Comparison of ENCODE assay signal across 20 cellular contexts in genomic region chr7:157043745-157044144, GRCh38. TPM values are rescaled to one million over a fixed set of nuclear protein-coding genes. Genes with fewer than 3 reads are reported as not detected.
A peak's percentile ranks its signal among the peaks of the same experiment; 100 is the strongest.
DNase-seq lines count a peak whose midpoint lies in the region; ATAC-seq and TF ChIP-seq lines count a peak whose summit lies in the region.
"Had no signal": no experiment of that assay in that cellular context is flagged by ENCODE, and none has a peak within 500 bp of the region (broad histone marks: within the 10 kb centered on the region; RNA-seq: fewer than 3 reads in every experiment).

No MANE protein-coding gene starts in this region.

- DNase-seq in GM03348 (ENCODE audit: low spot score) (peak; percentile 93), NCI-H226 (peak; percentile 31), fibroblast of pulmonary artery (ENCODE audit: low read depth) (peak; percentile 25), gastrocnemius medialis (peak; percentile 28 to 58), esophagus muscularis mucosa (ENCODE audit: extremely low spot score) (no peak), medulla oblongata (ENCODE audit: extremely low spot score) (no peak), stomach (no peak)
- DNase-seq: activated CD4-positive, alpha-beta T cell treated with anti-CD3 and anti-CD28 coated beads for 1 hour; activated CD8-positive, alpha-beta memory T cell treated with anti-CD3 and anti-CD28 coated beads, Interleukin-2, amount 50 U/mL, for 48 hours; activated naive CD4-positive, alpha-beta T cell treated with Interleukin-2 at 50 U/mL for 16 hours; foreskin melanocyte; H9; lower lobe of right lung; NCI-H1092; NCI-H2107; stimulated activated CD4-positive, alpha-beta T cell treated with anti-CD3 and anti-CD28 coated beads, Interleukin-2, amount 100 ng/mL, for 48 hours; T-helper 2 cell; testis had no signal

- H3K9me3 ChIP-seq in gastrocnemius medialis (no peaks in the 10 kb centered on the region), esophagus muscularis mucosa (no peaks in the 10 kb centered on the region), stomach (no peaks in the 10 kb centered on the region)
- H3K9me3 ChIP-seq: lower lobe of right lung, right atrium auricular region, testis had no signal

- peaks cover 0 to 5% (median 3%) of the 10 kb centered on the region in 3 donors for H3K27me3 ChIP-seq in gastrocnemius medialis
- peaks cover 0 to 53% (median 0%) of the 10 kb centered on the region in 4 donors for H3K27me3 ChIP-seq in esophagus muscularis mucosa
- peaks cover 0 to 59% (median 0%) of the 10 kb centered on the region in 3 donors for H3K27me3 ChIP-seq in stomach
- H3K27me3 ChIP-seq: right atrium auricular region, testis had no signal

- TF ChIP-seq POLR2A in gastrocnemius medialis (IDR thresholded peaks at IDR 0.05) (no peak), esophagus muscularis mucosa (IDR thresholded peaks at IDR 0.05; ENCODE audit: low read depth) (no peak), stomach (IDR thresholded peaks at IDR 0.05) (no peak)

- peak; percentile 72 to 74 for ATAC-seq in gastrocnemius medialis
- ATAC-seq: HepG2, lower lobe of right lung had no signal

- H3K36me3 ChIP-seq in gastrocnemius medialis: no peaks in the 10 kb centered on the region
- no peaks in the 10 kb centered on the region for H3K36me3 ChIP-seq in esophagus muscularis mucosa
- H3K36me3 ChIP-seq in stomach: no peaks in the 10 kb centered on the region
- H3K36me3 ChIP-seq: lower lobe of right lung, right atrium auricular region had no signal

- TF ChIP-seq EP300 in esophagus muscularis mucosa (IDR thresholded peaks at IDR 0.05): no peak
- no peak for TF ChIP-seq EP300 in stomach (IDR thresholded peaks at IDR 0.05)

- H3K27ac ChIP-seq in gastrocnemius medialis (peak overlapping the region in 1 of 4 donors; percentile 31), esophagus muscularis mucosa (replicated peaks in 1 of 4) (peak overlapping the region in 1 of 4 donors; percentile 22), stomach (no peak overlapping the region)
- H3K27ac ChIP-seq: lower lobe of right lung, right atrium auricular region, testis had no signal

- in situ Hi-C loops in gastrocnemius medialis (cut with MboI; ENCODE audit: low sequenced_read_pairs in 4 of 4): no loop called here

- no peak overlapping the region for H3K4me3 ChIP-seq in fibroblast of pulmonary artery (replicated peaks; ENCODE audit: low read depth, low read length)
- H3K4me3 ChIP-seq in gastrocnemius medialis: no peak overlapping the region
- H3K4me3 ChIP-seq in esophagus muscularis mucosa: no peak overlapping the region
- H3K4me3 ChIP-seq in stomach: no peak overlapping the region
- H3K4me3 ChIP-seq: lower lobe of right lung, right atrium auricular region, testis had no signal

- TF ChIP-seq CTCF in fibroblast of pulmonary artery (IDR thresholded peaks at IDR 0.05; ENCODE audit: low read length, missing control alignments): no peak
- TF ChIP-seq CTCF in gastrocnemius medialis (IDR thresholded peaks at IDR 0.05 in 4 of 5, conservative IDR thresholded peaks at IDR 0.05 in 1 of 5): no peak
- TF ChIP-seq CTCF in esophagus muscularis mucosa (IDR thresholded peaks at IDR 0.05): no peak
- no peak for TF ChIP-seq CTCF in stomach (IDR thresholded peaks at IDR 0.05)

- intact Hi-C loops in gastrocnemius medialis (cut with DNase I; ENCODE audit: low total_unique reads) (loop anchor here (5.0 kb wide), 1 partner anchor 51 kb away; no protein-coding TSS in a partner anchor), esophagus muscularis mucosa (cut with DNase I) (no loop called here), stomach (cut with DNase I; ENCODE audit: low total_unique reads) (no loop called here)

- WGBS in esophagus muscularis mucosa: 38% methylated on average over 12 of the region's 12 CpGs
- WGBS in stomach, 5 donors: 63 to 81% (median 68%) methylated on average over 12 of the region's 12 CpGs

- H3K4me1 ChIP-seq in gastrocnemius medialis: no peaks in the 10 kb centered on the region
- peaks cover 0 to 11% (median 6%) of the 10 kb centered on the region in 4 donors for H3K4me1 ChIP-seq in esophagus muscularis mucosa
- peaks cover 0 to 10% (median 5%) of the 10 kb centered on the region in 4 donors for H3K4me1 ChIP-seq in stomach
- H3K4me1 ChIP-seq: lower lobe of right lung, right atrium auricular region, testis had no signal

RNA-seq across cellular contexts. Expression of gene MNX1, which starts 33.3 kb away (rescaled TPM):
- total RNA-seq in gastrocnemius medialis (under 1 TPM in 2 of 4 donors, not detected in 2; 0.16 to 0.20 TPM), esophagus muscularis mucosa (not detected), stomach (10 to 100 TPM in 1 of 5 donors, 1 to 10 TPM in 3, not detected in 1; 3.1 to 80.2 (median 5.8) TPM)
- polyA plus RNA-seq in stomach: 1 to 10 TPM; 1.1 to 1.9 (median 1.4) TPM
- total RNA-seq: H9, right atrium auricular region had no signal

Comparison
In these comparisons a context has a peak if more than half of its experiments do, and no peak if none do; other contexts are left out.
1. DNase-seq: peak in GM03348 (single experiment), NCI-H226 (single experiment), fibroblast of pulmonary artery (single experiment) and gastrocnemius medialis (2 of 2); none in esophagus muscularis mucosa (single experiment), medulla oblongata (single experiment) and stomach (single experiment).